Comparison of ENCODE assay signal across 12 cellular contexts in genomic region chr12:11969437-11970154, GRCh38.
DNase-seq lines count a peak whose midpoint lies in the region; ATAC-seq and TF ChIP-seq lines count a peak whose summit lies in the region.
"Had no signal": no experiment of that assay in that cellular context is flagged by ENCODE, and none has a peak within 500 bp of the region (broad histone marks: within the 10 kb centered on the region; RNA-seq: fewer than 3 reads in every experiment).

No MANE protein-coding gene starts in this region.

- H3K4me3 ChIP-seq in breast epithelium (no peak overlapping the region), gastroesophageal sphincter (no peak overlapping the region)
- H3K4me3 ChIP-seq: gastrocnemius medialis had no signal

- 0 out of 2 replicates have a peak, but pooled peaks cover 4% of the 10 kb centered on the region for H3K9me3 Mint-ChIP-seq in WTC11

- peaks cover 28% of the 10 kb centered on the region for H3K4me1 Mint-ChIP-seq in WTC11
- H3K4me1 Mint-ChIP-seq: memory B cell had no signal

- H3K4me1 ChIP-seq in breast epithelium (peaks cover 0 to 4% of the 10 kb centered on the region in 2 donors), gastroesophageal sphincter (no peaks in the 10 kb centered on the region)

- DNase-seq in WTC11 (ENCODE audit: low spot score), result no peak
- DNase-seq in breast epithelium (ENCODE audit: low spot score in 2 of 2), result no peak
- no peak for DNase-seq in retina
- DNase-seq in activated T-cell treated with anti-CD3 and anti-CD28 coated beads for 4 hours, result no peak
- DNase-seq: activated CD4-positive, alpha-beta T cell treated with anti-CD3 and anti-CD28 coated beads, Interleukin-2, amount 50 U/mL, for 48 hours; gastrocnemius medialis; NCI-H524 had no signal

- 59 to 88% methylated on average over 6 to 8 of the region's 8 CpGs for WGBS in gastroesophageal sphincter (ENCODE audit: low coverage in 1 of 2), 2 donors

- H3K27me3 Mint-ChIP-seq in WTC11 (ENCODE audit: low read depth), result no peaks in the 10 kb centered on the region

- no peak overlapping the region for H3K27ac Mint-ChIP-seq in WTC11
- H3K27ac Mint-ChIP-seq: memory B cell had no signal

- H3K36me3 ChIP-seq in breast epithelium, result no peaks in the 10 kb centered on the region
- H3K36me3 ChIP-seq in gastroesophageal sphincter, result no peaks in the 10 kb centered on the region
- H3K36me3 ChIP-seq: gastrocnemius medialis had no signal

- H3K9me3 ChIP-seq in breast epithelium, result no peaks in the 10 kb centered on the region
- no peaks in the 10 kb centered on the region for H3K9me3 ChIP-seq in gastroesophageal sphincter
- H3K9me3 ChIP-seq: gastrocnemius medialis had no signal

- intact Hi-C loops in breast epithelium (cut with DNase I; ENCODE audit: low total_unique reads), result no loop called here

- no peak for TF ChIP-seq EP300 in gastroesophageal sphincter (IDR thresholded peaks at IDR 0.05)

- POLR2A ChIA-PET in WTC11 (lab: Charles Lee), result interaction anchor here (1.1 kb wide), 1 partner anchor 215 kb away, joined by 3 read pairs; no protein-coding TSS in a partner anchor

- H3K27me3 ChIP-seq in breast epithelium, result no peaks in the 10 kb centered on the region
- no peaks in the 10 kb centered on the region for H3K27me3 ChIP-seq in gastroesophageal sphincter
- H3K27me3 ChIP-seq: gastrocnemius medialis had no signal

- TF ChIP-seq CTCF in WTC11 (IDR thresholded peaks at IDR 0.05) (no peak), breast epithelium (IDR thresholded peaks at IDR 0.05) (no peak), gastroesophageal sphincter (IDR thresholded peaks at IDR 0.05) (no peak)

- CTCF ChIA-PET in WTC11 (lab: Charles Lee), result interaction anchor here (1.3 kb wide), 1 partner anchor 388 kb away, joined by 3 read pairs; no protein-coding TSS in a partner anchor

- TF ChIP-seq POLR2A in breast epithelium (IDR thresholded peaks at IDR 0.05), result no peak
- no peak for TF ChIP-seq POLR2A in gastroesophageal sphincter (IDR thresholded peaks at IDR 0.05)

- peaks cover 4% of the 10 kb centered on the region; the same call in 1 of the 2 replicates for H3K36me3 Mint-ChIP-seq in WTC11

- H3K27ac ChIP-seq in breast epithelium (no peak overlapping the region), gastroesophageal sphincter (no peak overlapping the region)
- H3K27ac ChIP-seq: gastrocnemius medialis had no signal

- peak; percentile 86 for ATAC-seq in GM18502 (IDR thresholded peaks at IDR 0.05; ENCODE audit: poor library complexity, unreplicated experiment)
- ATAC-seq in GM19468 (IDR thresholded peaks at IDR 0.05; ENCODE audit: extremely low read depth, unreplicated experiment), result peak; percentile 65
- ATAC-seq in HG03060 (IDR thresholded peaks at IDR 0.05; ENCODE audit: low read depth, unreplicated experiment), result peak; percentile 67
- peak; percentile 84 for ATAC-seq in WTC11
- no peak for ATAC-seq in gastroesophageal sphincter
- ATAC-seq: gastrocnemius medialis had no signal

- no peak overlapping the region for H3K4me3 Mint-ChIP-seq in WTC11
- H3K4me3 Mint-ChIP-seq: memory B cell had no signal

TF ChIP-seq in WTC11, 78 proteins besides CTCF, POLR2A, EP300 and RAD21:
- TF ChIP-seq ZNF512 (CRISPR knock-in tag; IDR thresholded peaks at IDR 0.05; ENCODE audit: borderline replicate concordance) (no peak), NFATC4 (CRISPR knock-in tag; IDR thresholded peaks at IDR 0.05) (no peak), TEAD1 (CRISPR knock-in tag; IDR thresholded peaks at IDR 0.05) (0 out of 2 replicates have a peak, but pooled peaks have one; percentile 15)
